14 cellular contexts compared by ENCODE assay signal in genomic region chr10:3282341-3282740, GRCh38.
A peak's percentile ranks its signal among the peaks of the same experiment; 100 is the strongest.
DNase-seq lines count a peak whose midpoint lies in the region; ATAC-seq and TF ChIP-seq lines count a peak whose summit lies in the region.
"Had no signal": no experiment of that assay in that cellular context is flagged by ENCODE, and none has a peak within 500 bp of the region (broad histone marks: within the 10 kb centered on the region; RNA-seq: fewer than 3 reads in every experiment).

No MANE protein-coding gene starts in this region.

- H3K4me3 Mint-ChIP-seq in mesothelial cell of epicardium, result no peak overlapping the region
- H3K4me3 Mint-ChIP-seq: B cell; CD4-positive, alpha-beta T cell; GM23338 had no signal

- TF ChIP-seq CTCF in choroid plexus epithelial cell (conservative IDR thresholded peaks at IDR 0.05; ENCODE audit: low read depth, low read length), result no peak
- TF ChIP-seq CTCF in mesothelial cell of epicardium (IDR thresholded peaks at IDR 0.05; ENCODE audit: unreplicated experiment), result no peak

- H3K4me3 ChIP-seq in choroid plexus epithelial cell (ENCODE audit: low read depth, low read length), result no peak overlapping the region
- H3K4me3 ChIP-seq: GM12878, GM23338 had no signal

- H3K4me1 Mint-ChIP-seq in mesothelial cell of epicardium, result peaks cover 27% of the 10 kb centered on the region
- H3K4me1 Mint-ChIP-seq: B cell had no signal

- H3K36me3 Mint-ChIP-seq in mesothelial cell of epicardium, result no peaks in the 10 kb centered on the region

- DNase-seq in left ventricle myocardium superior, result no peak
- no peak for DNase-seq in cardiac septum (ENCODE audit: low spot score)
- DNase-seq in choroid plexus epithelial cell (ENCODE audit: low read depth), result peak; percentile 9
- DNase-seq in mesothelial cell of epicardium (ENCODE audit: low spot score in 2 of 2, unreplicated experiment in 2 of 2), result no peak
- DNase-seq in NCI-H1417 (lab: John Stamatoyannopoulos, UW), result no peak
- DNase-seq: C1 segment of cervical spinal cord; CD4-positive, alpha-beta T cell; DMS79; H7 had no signal

- peaks cover 6% of the 10 kb centered on the region for H3K27me3 Mint-ChIP-seq in mesothelial cell of epicardium (ENCODE audit: low read depth)

- peak overlapping the region; percentile 86 for H3K27ac Mint-ChIP-seq in mesothelial cell of epicardium
- H3K27ac Mint-ChIP-seq: B cell; CD4-positive, alpha-beta T cell; GM23338 had no signal

- peak; percentile 57 for ATAC-seq in left ventricle myocardium superior
- ATAC-seq in HG02623 (IDR thresholded peaks at IDR 0.05; ENCODE audit: unreplicated experiment), result no peak
- ATAC-seq in GM21528 (IDR thresholded peaks at IDR 0.05; ENCODE audit: low FRiP score, unreplicated experiment), result no peak
- ATAC-seq: GM12878, GM23338 had no signal

- no peaks in the 10 kb centered on the region for H3K9me3 Mint-ChIP-seq in mesothelial cell of epicardium
- H3K9me3 Mint-ChIP-seq: CD4-positive, alpha-beta T cell; GM23338 had no signal

- intact Hi-C loops in left ventricle myocardium superior (cut with micrococcal nuclease) (no loop called here), cardiac septum (cut with DNase I) (no loop called here)
